ENCODE assay signal across 1 cellular context in the genomic region with DNA sequence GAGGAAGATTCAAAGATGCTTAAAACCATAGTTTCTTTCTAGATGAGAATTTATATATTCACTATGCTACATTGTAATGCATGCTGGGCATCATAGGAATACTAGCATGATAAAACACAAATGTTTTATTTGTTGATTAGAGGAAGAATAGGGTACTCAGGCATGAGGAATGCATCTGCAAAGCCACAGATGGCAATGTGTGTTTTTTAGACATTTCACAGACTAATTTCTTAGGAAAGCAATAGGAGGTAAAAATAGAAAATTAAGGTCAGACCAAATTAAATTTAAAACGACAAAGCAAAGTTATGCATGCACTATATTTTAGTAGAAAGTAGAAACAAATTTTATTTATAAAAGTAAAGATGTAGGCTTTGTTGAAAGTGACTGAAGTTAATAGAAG.
TF ChIP-seq lines count a peak whose summit lies in the region.

No MANE protein-coding gene starts in this region.

TF ChIP-seq in WTC11, 78 proteins besides CTCF, POLR2A, EP300 and RAD21:
- TF ChIP-seq, protein P1, sequence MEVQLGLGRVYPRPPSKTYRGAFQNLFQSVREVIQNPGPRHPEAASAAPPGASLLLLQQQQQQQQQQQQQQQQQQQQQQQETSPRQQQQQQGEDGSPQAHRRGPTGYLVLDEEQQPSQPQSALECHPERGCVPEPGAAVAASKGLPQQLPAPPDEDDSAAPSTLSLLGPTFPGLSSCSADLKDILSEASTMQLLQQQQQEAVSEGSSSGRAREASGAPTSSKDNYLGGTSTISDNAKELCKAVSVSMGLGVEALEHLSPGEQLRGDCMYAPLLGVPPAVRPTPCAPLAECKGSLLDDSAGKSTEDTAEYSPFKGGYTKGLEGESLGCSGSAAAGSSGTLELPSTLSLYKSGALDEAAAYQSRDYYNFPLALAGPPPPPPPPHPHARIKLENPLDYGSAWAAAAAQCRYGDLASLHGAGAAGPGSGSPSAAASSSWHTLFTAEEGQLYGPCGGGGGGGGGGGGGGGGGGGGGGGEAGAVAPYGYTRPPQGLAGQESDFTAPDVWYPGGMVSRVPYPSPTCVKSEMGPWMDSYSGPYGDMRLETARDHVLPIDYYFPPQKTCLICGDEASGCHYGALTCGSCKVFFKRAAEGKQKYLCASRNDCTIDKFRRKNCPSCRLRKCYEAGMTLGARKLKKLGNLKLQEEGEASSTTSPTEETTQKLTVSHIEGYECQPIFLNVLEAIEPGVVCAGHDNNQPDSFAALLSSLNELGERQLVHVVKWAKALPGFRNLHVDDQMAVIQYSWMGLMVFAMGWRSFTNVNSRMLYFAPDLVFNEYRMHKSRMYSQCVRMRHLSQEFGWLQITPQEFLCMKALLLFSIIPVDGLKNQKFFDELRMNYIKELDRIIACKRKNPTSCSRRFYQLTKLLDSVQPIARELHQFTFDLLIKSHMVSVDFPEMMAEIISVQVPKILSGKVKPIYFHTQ (CRISPR knock-in tag; IDR thresholded peaks at IDR 0.05) = no peak
- TF ChIP-seq SOX15 (CRISPR knock-in tag; IDR thresholded peaks at IDR 0.05) = no peak
- TF ChIP-seq ESRRA (CRISPR knock-in tag; IDR thresholded peaks at IDR 0.05; ENCODE audit: borderline replicate concordance) = no peak
- TF ChIP-seq, protein P2, sequence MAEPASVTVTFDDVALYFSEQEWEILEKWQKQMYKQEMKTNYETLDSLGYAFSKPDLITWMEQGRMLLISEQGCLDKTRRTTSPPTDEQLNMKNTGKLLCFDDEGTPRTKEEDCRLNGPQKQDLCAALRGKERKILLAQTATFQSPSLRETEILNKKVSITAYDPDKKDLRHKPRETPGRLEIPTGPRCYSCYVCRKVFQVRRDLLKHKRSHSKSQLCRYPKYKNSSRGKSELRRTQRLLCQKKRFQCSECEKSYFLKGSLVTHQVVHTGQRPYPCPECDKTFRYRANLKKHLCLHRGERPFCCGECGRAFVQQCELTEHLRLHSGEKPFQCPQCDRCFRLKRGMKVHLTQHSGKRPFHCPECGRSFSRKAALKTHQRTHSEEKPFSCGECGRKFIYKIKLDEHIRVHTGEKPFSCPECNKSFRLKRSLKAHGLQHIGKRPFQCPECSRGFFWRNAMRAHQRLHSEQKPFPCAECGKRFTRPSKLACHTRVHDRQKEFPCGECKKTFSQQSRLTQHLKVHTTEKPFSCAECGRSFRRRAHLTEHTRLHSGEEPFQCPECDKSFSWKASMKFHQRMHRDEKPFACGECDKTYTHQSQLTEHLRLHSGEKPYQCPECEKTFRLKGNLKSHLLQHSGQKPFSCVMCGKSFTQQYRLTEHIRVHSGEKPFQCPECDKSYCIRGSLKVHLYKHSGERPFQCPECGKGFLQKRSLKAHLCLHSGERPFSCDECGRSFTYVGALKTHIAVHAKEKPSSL (CRISPR knock-in tag; conservative IDR thresholded peaks at IDR 0.05) = no peak
- TF ChIP-seq, protein P3, sequence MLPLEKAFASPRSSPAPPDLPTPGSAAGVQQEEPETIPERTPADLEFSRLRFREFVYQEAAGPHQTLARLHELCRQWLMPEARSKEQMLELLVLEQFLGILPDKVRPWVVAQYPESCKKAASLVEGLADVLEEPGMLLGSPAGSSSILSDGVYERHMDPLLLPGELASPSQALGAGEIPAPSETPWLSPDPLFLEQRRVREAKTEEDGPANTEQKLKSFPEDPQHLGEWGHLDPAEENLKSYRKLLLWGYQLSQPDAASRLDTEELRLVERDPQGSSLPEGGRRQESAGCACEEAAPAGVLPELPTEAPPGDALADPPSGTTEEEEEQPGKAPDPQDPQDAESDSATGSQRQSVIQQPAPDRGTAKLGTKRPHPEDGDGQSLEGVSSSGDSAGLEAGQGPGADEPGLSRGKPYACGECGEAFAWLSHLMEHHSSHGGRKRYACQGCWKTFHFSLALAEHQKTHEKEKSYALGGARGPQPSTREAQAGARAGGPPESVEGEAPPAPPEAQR (CRISPR knock-in tag; IDR thresholded peaks at IDR 0.05) = no peak
- no peak for TF ChIP-seq ZNF219 (CRISPR knock-in tag; IDR thresholded peaks at IDR 0.05; ENCODE audit: borderline replicate concordance)
- TF ChIP-seq, protein P4, sequence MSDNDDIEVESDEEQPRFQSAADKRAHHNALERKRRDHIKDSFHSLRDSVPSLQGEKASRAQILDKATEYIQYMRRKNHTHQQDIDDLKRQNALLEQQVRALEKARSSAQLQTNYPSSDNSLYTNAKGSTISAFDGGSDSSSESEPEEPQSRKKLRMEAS (CRISPR knock-in tag; IDR thresholded peaks at IDR 0.05) = no peak
- TF ChIP-seq, protein P5, sequence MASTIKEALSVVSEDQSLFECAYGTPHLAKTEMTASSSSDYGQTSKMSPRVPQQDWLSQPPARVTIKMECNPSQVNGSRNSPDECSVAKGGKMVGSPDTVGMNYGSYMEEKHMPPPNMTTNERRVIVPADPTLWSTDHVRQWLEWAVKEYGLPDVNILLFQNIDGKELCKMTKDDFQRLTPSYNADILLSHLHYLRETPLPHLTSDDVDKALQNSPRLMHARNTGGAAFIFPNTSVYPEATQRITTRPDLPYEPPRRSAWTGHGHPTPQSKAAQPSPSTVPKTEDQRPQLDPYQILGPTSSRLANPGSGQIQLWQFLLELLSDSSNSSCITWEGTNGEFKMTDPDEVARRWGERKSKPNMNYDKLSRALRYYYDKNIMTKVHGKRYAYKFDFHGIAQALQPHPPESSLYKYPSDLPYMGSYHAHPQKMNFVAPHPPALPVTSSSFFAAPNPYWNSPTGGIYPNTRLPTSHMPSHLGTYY (CRISPR knock-in tag; IDR thresholded peaks at IDR 0.05) = no peak
- no peak for TF ChIP-seq JAZF1 (CRISPR knock-in tag; IDR thresholded peaks at IDR 0.05)
- TF ChIP-seq ZNF671 (CRISPR knock-in tag; IDR thresholded peaks at IDR 0.05) = no peak
- TF ChIP-seq, protein P6, sequence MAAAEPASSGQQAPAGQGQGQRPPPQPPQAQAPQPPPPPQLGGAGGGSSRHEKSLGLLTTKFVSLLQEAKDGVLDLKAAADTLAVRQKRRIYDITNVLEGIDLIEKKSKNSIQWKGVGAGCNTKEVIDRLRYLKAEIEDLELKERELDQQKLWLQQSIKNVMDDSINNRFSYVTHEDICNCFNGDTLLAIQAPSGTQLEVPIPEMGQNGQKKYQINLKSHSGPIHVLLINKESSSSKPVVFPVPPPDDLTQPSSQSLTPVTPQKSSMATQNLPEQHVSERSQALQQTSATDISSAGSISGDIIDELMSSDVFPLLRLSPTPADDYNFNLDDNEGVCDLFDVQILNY (CRISPR knock-in tag; IDR thresholded peaks at IDR 0.05) = no peak
- TF ChIP-seq CBFB (CRISPR knock-in tag; IDR thresholded peaks at IDR 0.05; ENCODE audit: low read depth) = no peak
- TF ChIP-seq, protein P7, sequence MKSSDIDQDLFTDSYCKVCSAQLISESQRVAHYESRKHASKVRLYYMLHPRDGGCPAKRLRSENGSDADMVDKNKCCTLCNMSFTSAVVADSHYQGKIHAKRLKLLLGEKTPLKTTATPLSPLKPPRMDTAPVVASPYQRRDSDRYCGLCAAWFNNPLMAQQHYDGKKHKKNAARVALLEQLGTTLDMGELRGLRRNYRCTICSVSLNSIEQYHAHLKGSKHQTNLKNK (CRISPR knock-in tag; IDR thresholded peaks at IDR 0.05) = no peak
- TF ChIP-seq ZNF121 (CRISPR knock-in tag; IDR thresholded peaks at IDR 0.05) = no peak
- TF ChIP-seq, protein P8, sequence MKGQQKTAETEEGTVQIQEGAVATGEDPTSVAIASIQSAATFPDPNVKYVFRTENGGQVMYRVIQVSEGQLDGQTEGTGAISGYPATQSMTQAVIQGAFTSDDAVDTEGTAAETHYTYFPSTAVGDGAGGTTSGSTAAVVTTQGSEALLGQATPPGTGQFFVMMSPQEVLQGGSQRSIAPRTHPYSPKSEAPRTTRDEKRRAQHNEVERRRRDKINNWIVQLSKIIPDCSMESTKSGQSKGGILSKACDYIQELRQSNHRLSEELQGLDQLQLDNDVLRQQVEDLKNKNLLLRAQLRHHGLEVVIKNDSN (CRISPR knock-in tag; IDR thresholded peaks at IDR 0.05) = no peak
- TF ChIP-seq FOXJ3 (CRISPR knock-in tag; IDR thresholded peaks at IDR 0.05; ENCODE audit: borderline replicate concordance) = no peak
- TF ChIP-seq, protein P9, sequence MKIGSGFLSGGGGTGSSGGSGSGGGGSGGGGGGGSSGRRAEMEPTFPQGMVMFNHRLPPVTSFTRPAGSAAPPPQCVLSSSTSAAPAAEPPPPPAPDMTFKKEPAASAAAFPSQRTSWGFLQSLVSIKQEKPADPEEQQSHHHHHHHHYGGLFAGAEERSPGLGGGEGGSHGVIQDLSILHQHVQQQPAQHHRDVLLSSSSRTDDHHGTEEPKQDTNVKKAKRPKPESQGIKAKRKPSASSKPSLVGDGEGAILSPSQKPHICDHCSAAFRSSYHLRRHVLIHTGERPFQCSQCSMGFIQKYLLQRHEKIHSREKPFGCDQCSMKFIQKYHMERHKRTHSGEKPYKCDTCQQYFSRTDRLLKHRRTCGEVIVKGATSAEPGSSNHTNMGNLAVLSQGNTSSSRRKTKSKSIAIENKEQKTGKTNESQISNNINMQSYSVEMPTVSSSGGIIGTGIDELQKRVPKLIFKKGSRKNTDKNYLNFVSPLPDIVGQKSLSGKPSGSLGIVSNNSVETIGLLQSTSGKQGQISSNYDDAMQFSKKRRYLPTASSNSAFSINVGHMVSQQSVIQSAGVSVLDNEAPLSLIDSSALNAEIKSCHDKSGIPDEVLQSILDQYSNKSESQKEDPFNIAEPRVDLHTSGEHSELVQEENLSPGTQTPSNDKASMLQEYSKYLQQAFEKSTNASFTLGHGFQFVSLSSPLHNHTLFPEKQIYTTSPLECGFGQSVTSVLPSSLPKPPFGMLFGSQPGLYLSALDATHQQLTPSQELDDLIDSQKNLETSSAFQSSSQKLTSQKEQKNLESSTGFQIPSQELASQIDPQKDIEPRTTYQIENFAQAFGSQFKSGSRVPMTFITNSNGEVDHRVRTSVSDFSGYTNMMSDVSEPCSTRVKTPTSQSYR (CRISPR knock-in tag; IDR thresholded peaks at IDR 0.05) = no peak
- no peak for TF ChIP-seq HMGA2 (CRISPR knock-in tag; IDR thresholded peaks at IDR 0.05)
- no peak for TF ChIP-seq ELF4 (CRISPR knock-in tag; IDR thresholded peaks at IDR 0.05; ENCODE audit: low read depth)
